In genomic region chr22:21025763-21026755, GRCh38 we compare ENCODE assay signal across 1 cellular context.
TF ChIP-seq lines count a peak whose summit lies in the region.

No MANE protein-coding gene starts in this region.

TF ChIP-seq in K562, 482 proteins besides CTCF, POLR2A, EP300 and RAD21 (continued from another document and continues in another):
- no peak for TF ChIP-seq BRCA1 (IDR thresholded peaks at IDR 0.05)
- TF ChIP-seq BRCA1 (CRISPR knock-in tag; IDR thresholded peaks at IDR 0.05) = no peak
- no peak for TF ChIP-seq ZNF121 (CRISPR knock-in tag; conservative IDR thresholded peaks at IDR 0.05)
- 0 out of 2 replicates have a peak, but pooled peaks have one; percentile 76 for TF ChIP-seq THRB (CRISPR knock-in tag; conservative IDR thresholded peaks at IDR 0.05)
- 0 out of 2 replicates have a peak, but pooled peaks have one; percentile 53 for TF ChIP-seq ZNF561 (CRISPR knock-in tag; conservative IDR thresholded peaks at IDR 0.05)
- no peak for TF ChIP-seq ZNF140 (CRISPR knock-in tag; IDR thresholded peaks at IDR 0.05)
- no peak for TF ChIP-seq ZNF589 (CRISPR knock-in tag; IDR thresholded peaks at IDR 0.05; ENCODE audit: low read depth)
- no peak for TF ChIP-seq KAT7 (CRISPR knock-in tag; IDR thresholded peaks at IDR 0.05; ENCODE audit: borderline replicate concordance)
- TF ChIP-seq MTF1 (CRISPR knock-in tag; IDR thresholded peaks at IDR 0.05; ENCODE audit: borderline replicate concordance) = peak; percentile 78; the same call in 1 of the 2 replicates
- no peak for TF ChIP-seq TCF3 (CRISPR knock-in tag; IDR thresholded peaks at IDR 0.05)
- no peak for TF ChIP-seq ZNF274 (IDR thresholded peaks at IDR 0.05; ENCODE audit: borderline replicate concordance, low read depth, low read length)
- TF ChIP-seq E2F3 (CRISPR knock-in tag; IDR thresholded peaks at IDR 0.05) = peak; percentile 77
- 0 out of 2 replicates have a peak, but pooled peaks have one; percentile 62 for TF ChIP-seq ZFPM2 (CRISPR knock-in tag; IDR thresholded peaks at IDR 0.05)
- no peak for TF ChIP-seq POLR2AphosphoS2 (IDR thresholded peaks at IDR 0.05; ENCODE audit: low read length)
- 0 out of 2 replicates have a peak, but pooled peaks have one; percentile 54 for TF ChIP-seq RHOXF2B (CRISPR knock-in tag; conservative IDR thresholded peaks at IDR 0.05)
- 0 out of 2 replicates have a peak, but pooled peaks have one; percentile 23 for TF ChIP-seq RBM14 (IDR thresholded peaks at IDR 0.05; ENCODE audit: borderline replicate concordance, insufficient read depth, low read depth, low read length)
- no peak for TF ChIP-seq RNF219 (CRISPR knock-in tag; IDR thresholded peaks at IDR 0.05)
- TF ChIP-seq NONO (IDR thresholded peaks at IDR 0.05; ENCODE audit: low read depth in 2 of 2, low read length in 1 of 2) = no peak
- TF ChIP-seq ZBTB26 (CRISPR knock-in tag; IDR thresholded peaks at IDR 0.05) = 0 out of 2 replicates have a peak, but pooled peaks have one; percentile 74
- TF ChIP-seq SREBF1 (IDR thresholded peaks at IDR 0.05; ENCODE audit: borderline replicate concordance, low read depth, low read length) = no peak
- TF ChIP-seq ZBTB12 (CRISPR knock-in tag; IDR thresholded peaks at IDR 0.05) = no peak
- peak; percentile 9 for TF ChIP-seq RBBP5 (IDR thresholded peaks at IDR 0.05; ENCODE audit: borderline replicate concordance, insufficient read depth, low read length, poor library complexity, severe bottlenecking)
- no peak for TF ChIP-seq RCOR1 (IDR thresholded peaks at IDR 0.05; ENCODE audit: borderline replicate concordance in 1 of 2, low read depth in 2 of 2, low read length in 2 of 2)
- no peak for TF ChIP-seq EZH2 (IDR thresholded peaks at IDR 0.05; ENCODE audit: borderline replicate concordance, low read depth, low read length)
- TF ChIP-seq AFF4 (CRISPR knock-in tag; IDR thresholded peaks at IDR 0.05) = no peak
- no peak for TF ChIP-seq ZNF444 (CRISPR knock-in tag; IDR thresholded peaks at IDR 0.05)
- 0 out of 2 replicates have a peak, but pooled peaks have one; percentile 45 for TF ChIP-seq ZNF408 (CRISPR knock-in tag; IDR thresholded peaks at IDR 0.05; ENCODE audit: low read depth)
- no peak for TF ChIP-seq TSC22D4 (tag; IDR thresholded peaks at IDR 0.05)
- TF ChIP-seq MEF2D (tag; conservative IDR thresholded peaks at IDR 0.05; ENCODE audit: low read depth) = no peak
- no peak for TF ChIP-seq ZNF324 (CRISPR knock-in tag; IDR thresholded peaks at IDR 0.05)
- TF ChIP-seq ZNF511 (CRISPR knock-in tag; IDR thresholded peaks at IDR 0.05) = 0 out of 2 replicates have a peak, but pooled peaks have one; percentile 21
- no peak for TF ChIP-seq NUFIP1 (IDR thresholded peaks at IDR 0.05; ENCODE audit: partially characterized antibody)
- TF ChIP-seq ILF3 (IDR thresholded peaks at IDR 0.05; ENCODE audit: borderline replicate concordance) = no peak
- no peak for TF ChIP-seq ZBTB11 (CRISPR knock-in tag; IDR thresholded peaks at IDR 0.05)
- no peak for TF ChIP-seq NEUROD1 (IDR thresholded peaks at IDR 0.05; ENCODE audit: borderline replicate concordance, low read depth, low read length, partially characterized antibody)
- TF ChIP-seq ZNF449 (CRISPR knock-in tag; IDR thresholded peaks at IDR 0.05) = no peak
- no peak for TF ChIP-seq NFRKB (IDR thresholded peaks at IDR 0.05; ENCODE audit: low read depth)
- no peak for TF ChIP-seq HDAC1 (IDR thresholded peaks at IDR 0.05)
- TF ChIP-seq TSHZ1 (CRISPR knock-in tag; IDR thresholded peaks at IDR 0.05) = peak; percentile 72; the same call in 1 of the 2 replicates
- 0 out of 2 replicates have a peak, but pooled peaks have one; percentile 61 for TF ChIP-seq ZNF212 (CRISPR knock-in tag; IDR thresholded peaks at IDR 0.05)
- 0 out of 2 replicates have a peak, but pooled peaks have one; percentile 53 for TF ChIP-seq ZNF184 (CRISPR knock-in tag; IDR thresholded peaks at IDR 0.05)
- TF ChIP-seq CCAR2 (IDR thresholded peaks at IDR 0.05; ENCODE audit: low read depth, low read length) = no peak
- 0 out of 2 replicates have a peak, but pooled peaks have one; percentile 37 for TF ChIP-seq ZNF57 (CRISPR knock-in tag; IDR thresholded peaks at IDR 0.05)
- no peak for TF ChIP-seq HDAC3 (IDR thresholded peaks at IDR 0.05; ENCODE audit: borderline replicate concordance, partially characterized antibody)
- TF ChIP-seq NCOA4 (IDR thresholded peaks at IDR 0.05; ENCODE audit: partially characterized antibody) = no peak
- TF ChIP-seq SRSF3 (IDR thresholded peaks at IDR 0.05; ENCODE audit: insufficient read depth, low read length) = no peak
